Comparison of ENCODE assay signal across 9 cellular contexts in the genomic region with DNA sequence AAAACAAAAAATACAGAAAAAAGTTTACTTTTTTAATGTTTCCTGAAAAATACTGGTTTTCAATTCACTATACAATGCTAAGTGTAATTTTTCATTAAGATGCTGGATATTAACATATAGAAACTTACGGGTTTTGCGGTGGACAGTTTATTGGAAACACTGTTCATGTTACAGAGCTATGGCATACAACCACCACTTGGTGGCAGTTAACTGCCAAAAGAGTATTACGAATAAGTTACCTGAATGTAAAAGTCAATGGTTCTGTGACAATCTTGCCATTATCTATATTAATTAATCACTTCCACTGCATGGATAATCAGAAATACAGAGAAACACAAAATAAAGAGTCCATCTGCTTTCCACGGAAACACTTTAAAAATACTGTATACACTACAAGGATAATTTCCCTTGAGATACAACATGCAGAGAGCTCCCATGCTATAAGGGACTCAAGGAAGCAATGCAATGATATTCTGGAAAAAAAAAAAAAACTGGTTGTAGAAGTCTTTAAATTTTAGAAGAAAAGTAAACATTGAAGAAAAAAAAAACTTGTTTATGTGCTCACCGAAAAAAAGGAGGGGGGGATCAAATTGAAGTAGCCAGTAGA.
A peak's percentile ranks its signal among the peaks of the same experiment; 100 is the strongest.
DNase-seq lines count a peak whose midpoint lies in the region; ATAC-seq and TF ChIP-seq lines count a peak whose summit lies in the region.
"Had no signal": no experiment of that assay in that cellular context is flagged by ENCODE, and none has a peak within 500 bp of the region (broad histone marks: within the 10 kb centered on the region; RNA-seq: fewer than 3 reads in every experiment).

No MANE protein-coding gene starts in this region.

- DNase-seq in NCI-H2196 (lab: John Stamatoyannopoulos, UW; ENCODE audit: unreplicated experiment) (peak; percentile 12), NCI-H2196 treated with DMSO at 0.1 percent for 48 hours (lab: John Stamatoyannopoulos, UW; ENCODE audit: unreplicated experiment) (no peak), OCI-LY7 (ENCODE audit: low spot score) (peak; percentile 60), colonic mucosa (no peak), myocyte (ENCODE audit: low read depth) (peak; percentile 25), NCI-H1048 (lab: John Stamatoyannopoulos, UW) (no peak)
- DNase-seq: activated naive CD8-positive, alpha-beta T cell treated with anti-CD3 and anti-CD28 coated beads, Interleukin-2, amount 10 ng/mL, durations not matched to agents 7 days and 5 days had no signal

- CTCF ChIA-PET in OCI-LY7 (lab: Charles Lee; ENCODE audit: unreplicated experiment) = no interaction called here

- TF ChIP-seq CTCF in OCI-LY7 (conservative IDR thresholded peaks at IDR 0.05; ENCODE audit: low read length) = peak; percentile 94
- peak; percentile 43 for TF ChIP-seq CTCF in colonic mucosa (IDR thresholded peaks at IDR 0.05)

- no peak overlapping the region for H2AFZ ChIP-seq in OCI-LY7 (ENCODE audit: low read length)

- ATAC-seq in GM19328 (IDR thresholded peaks at IDR 0.05; ENCODE audit: unreplicated experiment) (peak; percentile 87), HG03135 (IDR thresholded peaks at IDR 0.05; ENCODE audit: unreplicated experiment) (peak; percentile 95)

- no peak overlapping the region for H3K4me2 ChIP-seq in OCI-LY7 (ENCODE audit: low read length)

- BruUV-seq in OCI-LY7 (replicated peaks; lab: Mats Ljungman, UMichigan) = no TSS peak

- H3K9me2 ChIP-seq in OCI-LY7 (ENCODE audit: insufficient read depth, low read length) = no peaks in the 10 kb centered on the region

- H4K20me1 ChIP-seq in OCI-LY7 (ENCODE audit: insufficient read depth, low read length) = no peaks in the 10 kb centered on the region

- POLR2A ChIA-PET in OCI-LY7 (lab: Charles Lee) = interaction anchor here (0.6 to 0.7 kb wide), 2 partner anchors 96 to 104 kb away, joined by 3 read pairs; no protein-coding TSS in a partner anchor

- H3K4me1 ChIP-seq in OCI-LY7 (ENCODE audit: insufficient read depth, low read length, poor library complexity, severe bottlenecking) (no peaks in the 10 kb centered on the region), colonic mucosa (no peaks in the 10 kb centered on the region)

- H3K9ac ChIP-seq in colonic mucosa (ENCODE audit: low read depth in 2 of 2, low read length in 2 of 2) = no peak overlapping the region

- H3K4me3 ChIP-seq in OCI-LY7 (ENCODE audit: low read depth, low read length, poor library complexity, severe bottlenecking) (no peak overlapping the region), colonic mucosa (no peak overlapping the region)

- no peaks in the 10 kb centered on the region for H3K9me3 ChIP-seq in OCI-LY7 (ENCODE audit: low read length)
- no peaks in the 10 kb centered on the region for H3K9me3 ChIP-seq in colonic mucosa

- H3K27ac ChIP-seq in OCI-LY7 (ENCODE audit: low read depth, low read length, poor library complexity, severe bottlenecking) (no peak overlapping the region), colonic mucosa (no peak overlapping the region)

- intact Hi-C loops in OCI-LY7 (cut with micrococcal nuclease; ENCODE audit: unreplicated experiment) (loop anchor here (5.0 kb wide), 2 partner anchors 48 to 98 kb away; partner anchors contain the start of gene TPK1), colonic mucosa (cut with DNase I) (no loop called here)

- H3K36me3 ChIP-seq in OCI-LY7 (ENCODE audit: insufficient read depth, low read length) = no peaks in the 10 kb centered on the region
- H3K36me3 ChIP-seq in colonic mucosa = no peaks in the 10 kb centered on the region

- H3K27me3 ChIP-seq in colonic mucosa = no peaks in the 10 kb centered on the region

- H3K79me2 ChIP-seq in OCI-LY7 (ENCODE audit: insufficient read depth, low read depth, low read length) = no peaks in the 10 kb centered on the region

Comparison
In these comparisons a context has a peak if more than half of its experiments do, and no peak if none do; other contexts are left out.
1. DNase-seq: peak in NCI-H2196 (single experiment), OCI-LY7 (single experiment) and myocyte (single experiment); none in NCI-H2196 treated with DMSO at 0.1 percent for 48 hours (single experiment), colonic mucosa (single experiment) and NCI-H1048 (single experiment).